8 cellular contexts compared by ENCODE assay signal in the genomic region with DNA sequence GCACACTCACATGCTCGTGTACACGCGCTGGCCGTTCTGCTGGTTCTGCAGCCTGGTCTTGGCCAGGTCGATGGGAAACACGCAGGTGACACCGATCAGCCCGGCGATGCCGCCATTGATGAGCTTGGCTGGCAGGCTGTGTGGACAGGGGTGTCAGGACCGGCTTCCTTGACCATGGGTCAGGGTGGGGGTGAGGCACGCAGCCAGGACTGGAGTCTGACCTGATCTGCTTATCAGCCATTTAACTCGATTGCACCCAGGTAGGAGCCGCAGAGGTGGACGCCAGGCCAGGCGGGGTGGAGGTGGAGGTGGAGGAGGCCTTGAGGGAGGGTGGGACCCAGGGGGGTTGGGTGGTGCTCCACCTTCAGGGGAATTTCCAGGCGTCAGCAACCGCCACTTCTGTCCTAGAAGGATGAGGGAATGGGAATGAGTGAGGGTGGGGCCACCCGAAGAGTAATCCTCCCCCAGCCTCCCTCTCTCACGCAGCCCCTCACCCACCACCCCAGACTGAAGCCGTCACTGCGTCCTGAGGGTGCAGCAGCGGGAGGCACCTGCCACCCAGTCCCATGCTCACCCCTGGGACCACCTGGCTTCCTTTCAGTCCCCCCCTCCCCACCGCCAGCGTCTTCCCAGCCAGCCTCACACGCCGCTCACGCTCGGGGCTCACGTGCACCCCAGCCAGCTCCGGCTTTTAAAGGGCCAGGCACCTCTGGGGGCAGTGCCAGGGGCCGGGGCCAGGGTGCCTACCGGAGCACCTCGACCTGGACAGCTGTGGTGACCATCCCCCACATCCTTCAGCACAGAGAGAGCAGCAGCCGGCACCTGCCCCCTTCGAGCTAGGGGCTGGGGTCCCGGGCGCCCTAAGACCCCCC. TPM values are rescaled to one million over a fixed set of nuclear protein-coding genes. Genes with fewer than 3 reads are reported as not detected.
A peak's percentile ranks its signal among the peaks of the same experiment; 100 is the strongest.
DNase-seq lines count a peak whose midpoint lies in the region; ATAC-seq and TF ChIP-seq lines count a peak whose summit lies in the region.

No MANE protein-coding gene starts in this region.

- H3K27me3 Mint-ChIP-seq in activated T-helper 1 cell treated with anti-CD3 and anti-CD28 coated beads, Interleukin-12 subunit alpha, Interleukin-12 subunit beta, Interleukin-2, Interleukin-4 antibody, amounts not matched to agents 30 ng/mL and 10 ng/mL and 1 ng/mL, durations not matched to agents 14 hours and 24 hours and 36 hours (ENCODE audit: insufficient read depth), result no peaks in the 10 kb centered on the region

- peak overlapping the region; percentile 93 for H3K4me3 Mint-ChIP-seq in activated T-helper 1 cell treated with anti-CD3 and anti-CD28 coated beads, Interleukin-12 subunit alpha, Interleukin-12 subunit beta, Interleukin-2, Interleukin-4 antibody, amounts not matched to agents 30 ng/mL and 10 ng/mL and 1 ng/mL, durations not matched to agents 14 hours and 24 hours and 36 hours

- peaks cover 4% of the 10 kb centered on the region for H3K4me1 Mint-ChIP-seq in activated T-helper 1 cell treated with anti-CD3 and anti-CD28 coated beads, Interleukin-12 subunit alpha, Interleukin-12 subunit beta, Interleukin-2, Interleukin-4 antibody, amounts not matched to agents 30 ng/mL and 10 ng/mL and 1 ng/mL, durations not matched to agents 14 hours and 24 hours and 36 hours (ENCODE audit: low read depth)

- no peak for ATAC-seq in left ventricle myocardium superior
- ATAC-seq in left cardiac atrium, result no peak
- ATAC-seq in left lobe of liver, result peak; percentile 25

- H3K9me3 Mint-ChIP-seq in activated T-helper 1 cell treated with anti-CD3 and anti-CD28 coated beads, Interleukin-12 subunit alpha, Interleukin-12 subunit beta, Interleukin-2, Interleukin-4 antibody, amounts not matched to agents 30 ng/mL and 10 ng/mL and 1 ng/mL, durations not matched to agents 14 hours and 24 hours and 36 hours, result no peaks in the 10 kb centered on the region

- no peak for TF ChIP-seq POLR2A in erythroblast (IDR thresholded peaks at IDR 0.05; ENCODE audit: low read length)

- intact Hi-C loops in left ventricle myocardium superior (cut with micrococcal nuclease) (no loop called here), left cardiac atrium (cut with DNase I) (no loop called here)
- intact Hi-C loops in activated T-helper 1 cell treated with anti-CD3 and anti-CD28 coated beads, Interleukin-12 subunit alpha, Interleukin-12 subunit beta, Interleukin-2, Interleukin-4 antibody, amounts not matched to agents 30 ng/mL and 10 ng/mL and 1 ng/mL, durations not matched to agents 14 hours and 24 hours and 36 hours (cut with micrococcal nuclease), result loop anchor here (5.0 kb wide), 3 partner anchors 98 to 528 kb away; a partner anchor contains a TSS

- H3K36me3 Mint-ChIP-seq in activated T-helper 1 cell treated with anti-CD3 and anti-CD28 coated beads, Interleukin-12 subunit alpha, Interleukin-12 subunit beta, Interleukin-2, Interleukin-4 antibody, amounts not matched to agents 30 ng/mL and 10 ng/mL and 1 ng/mL, durations not matched to agents 14 hours and 24 hours and 36 hours (ENCODE audit: low read depth), result peaks cover 6% of the 10 kb centered on the region

- H3K27ac Mint-ChIP-seq in activated T-helper 1 cell treated with anti-CD3 and anti-CD28 coated beads, Interleukin-12 subunit alpha, Interleukin-12 subunit beta, Interleukin-2, Interleukin-4 antibody, amounts not matched to agents 30 ng/mL and 10 ng/mL and 1 ng/mL, durations not matched to agents 14 hours and 24 hours and 36 hours, result no peak overlapping the region

- DNase-seq in left ventricle myocardium superior, result peak; percentile 34
- no peak for DNase-seq in left cardiac atrium
- no peak for DNase-seq in activated T-helper 1 cell treated with anti-CD3 and anti-CD28 coated beads, Interleukin-12 subunit alpha, Interleukin-12 subunit beta, Interleukin-2, Interleukin-4 antibody, amounts not matched to agents 30 ng/mL and 10 ng/mL and 1 ng/mL, durations not matched to agents 14 hours and 24 hours and 36 hours (ENCODE audit: low spot score)
- peak; percentile 79 for DNase-seq in left lobe of liver (ENCODE audit: low spot score)
- DNase-seq in activated CD4-positive, CD25-positive, alpha-beta regulatory T cell (lab: John Stamatoyannopoulos, UW), result no peak
- no peak for DNase-seq in erythroblast (lab: John Stamatoyannopoulos, UW)
- DNase-seq in HuH-7.5 (ENCODE audit: low spot score), result no peak
- no peak for DNase-seq in activated gamma-delta T cell treated with Interleukin-2 at 50 U/mL for 16 hours

RNA-seq across cellular contexts. Expression of a gene that starts 3.1 kb away (rescaled TPM):
- total RNA-seq in left ventricle myocardium superior (3.5 TPM), left cardiac atrium (10 to 100 TPM in 1 of 2 donors, 1 to 10 TPM in 1; 6.5 to 11.6 TPM), left lobe of liver (51.4 TPM)
- 87.6 and 92.0 TPM in 2 replicates for total RNA-seq in activated T-helper 1 cell treated with anti-CD3 and anti-CD28 coated beads, Interleukin-12 subunit alpha, Interleukin-12 subunit beta, Interleukin-2, Interleukin-4 antibody, amounts not matched to agents 30 ng/mL and 10 ng/mL and 1 ng/mL, durations not matched to agents 14 hours and 24 hours and 36 hours

RNA-seq across cellular contexts. Expression of a gene that starts 5.1 kb away (rescaled TPM):
- total RNA-seq in left ventricle myocardium superior (not detected), left cardiac atrium (under 1 TPM in 1 of 2 donors, not detected in 1; 0.58 TPM), left lobe of liver (0.43 TPM)
- 7.1 and 7.2 TPM in 2 replicates for total RNA-seq in activated T-helper 1 cell treated with anti-CD3 and anti-CD28 coated beads, Interleukin-12 subunit alpha, Interleukin-12 subunit beta, Interleukin-2, Interleukin-4 antibody, amounts not matched to agents 30 ng/mL and 10 ng/mL and 1 ng/mL, durations not matched to agents 14 hours and 24 hours and 36 hours

RNA-seq across cellular contexts. Expression of a gene that starts 10.0 kb away (rescaled TPM):
- total RNA-seq in left ventricle myocardium superior (8.5 TPM), left cardiac atrium (1 to 10 TPM; 8.5 to 9.1 TPM), left lobe of liver (14.9 TPM)
- 25.2 and 27.9 TPM in 2 replicates for total RNA-seq in activated T-helper 1 cell treated with anti-CD3 and anti-CD28 coated beads, Interleukin-12 subunit alpha, Interleukin-12 subunit beta, Interleukin-2, Interleukin-4 antibody, amounts not matched to agents 30 ng/mL and 10 ng/mL and 1 ng/mL, durations not matched to agents 14 hours and 24 hours and 36 hours

RNA-seq across cellular contexts. Expression of a gene that starts 14.8 kb away (rescaled TPM):
- total RNA-seq in left ventricle myocardium superior, result 942 TPM
- total RNA-seq in left cardiac atrium, result 1,000 to 10,000 TPM; 1,371 to 1,375 TPM
- 2,072 and 2,148 TPM in 2 replicates for total RNA-seq in activated T-helper 1 cell treated with anti-CD3 and anti-CD28 coated beads, Interleukin-12 subunit alpha, Interleukin-12 subunit beta, Interleukin-2, Interleukin-4 antibody, amounts not matched to agents 30 ng/mL and 10 ng/mL and 1 ng/mL, durations not matched to agents 14 hours and 24 hours and 36 hours
- total RNA-seq in left lobe of liver, result 511 TPM

RNA-seq across cellular contexts. Expression of a gene that starts 17.7 kb away (rescaled TPM):
- total RNA-seq in left ventricle myocardium superior, result 23.1 TPM
- total RNA-seq in left cardiac atrium, result 10 to 100 TPM; 29.8 to 43.5 TPM
- 70.4 and 81.7 TPM in 2 replicates for total RNA-seq in activated T-helper 1 cell treated with anti-CD3 and anti-CD28 coated beads, Interleukin-12 subunit alpha, Interleukin-12 subunit beta, Interleukin-2, Interleukin-4 antibody, amounts not matched to agents 30 ng/mL and 10 ng/mL and 1 ng/mL, durations not matched to agents 14 hours and 24 hours and 36 hours
- total RNA-seq in left lobe of liver, result 31.7 TPM

Comparison
In these comparisons a context has a peak if more than half of its experiments do, and no peak if none do; other contexts are left out.
1. DNase-seq: peak in left ventricle myocardium superior (single experiment) and left lobe of liver (single experiment); none in left cardiac atrium (single experiment), activated T-helper 1 cell treated with anti-CD3 and anti-CD28 coated beads, Interleukin-12 subunit alpha, Interleukin-12 subunit beta, Interleukin-2, Interleukin-4 antibody, amounts not matched to agents 30 ng/mL and 10 ng/mL and 1 ng/mL, durations not matched to agents 14 hours and 24 hours and 36 hours (single experiment), activated CD4-positive, CD25-positive, alpha-beta regulatory T cell (0 of 4), erythroblast (0 of 2), HuH-7.5 (single experiment) and activated gamma-delta T cell treated with Interleukin-2 at 50 U/mL for 16 hours (single experiment).